In genomic region chr14:30284808-30285207, GRCh38 we compare ENCODE assay signal across 28 cellular contexts.
"Had no signal": no experiment of that assay in that cellular context is flagged by ENCODE, and none has a peak within 500 bp of the region (broad histone marks: within the 10 kb centered on the region; RNA-seq: fewer than 3 reads in every experiment).

No MANE protein-coding gene starts in this region.

- H3K4me1 ChIP-seq: colonic mucosa, esophagus muscularis mucosa, esophagus squamous epithelium, foreskin keratinocyte, gastrocnemius medialis, gastroesophageal sphincter, heart left ventricle, heart right ventricle had no signal

- H3K27ac ChIP-seq: colonic mucosa, coronary artery, dorsolateral prefrontal cortex, epithelial cell of prostate, esophagus muscularis mucosa, esophagus squamous epithelium, foreskin keratinocyte, gastrocnemius medialis, gastroesophageal sphincter, heart left ventricle, heart right ventricle had no signal

- DNase-seq: colonic mucosa; cortex of kidney; dermis blood vessel endothelial cell; dorsolateral prefrontal cortex; effector CD4-positive, alpha-beta T cell; effector CD8-positive, alpha-beta T cell; effector memory CD4-positive, alpha-beta T cell; effector memory CD8-positive, alpha-beta T cell; endodermal cell; erythroblast; esophagus squamous epithelium; foreskin fibroblast; foreskin keratinocyte; foreskin melanocyte; gastrocnemius medialis; glutamatergic neuron; head of caudate nucleus; heart left ventricle; heart right ventricle had no signal

- FAIRE-seq: colon, endometrium, endothelial cell of umbilical vein, frontal cortex had no signal

- H3K27me3 ChIP-seq: colonic mucosa, dorsolateral prefrontal cortex, esophagus muscularis mucosa, esophagus squamous epithelium, foreskin keratinocyte, gastrocnemius medialis, gastroesophageal sphincter, heart left ventricle, heart right ventricle had no signal

- H3K9me3 ChIP-seq: colonic mucosa, esophagus muscularis mucosa, esophagus squamous epithelium, gastrocnemius medialis, gastroesophageal sphincter had no signal

- H3K4me3 ChIP-seq: colonic mucosa, coronary artery, dorsolateral prefrontal cortex, esophagus muscularis mucosa, esophagus squamous epithelium, gastrocnemius medialis, gastroesophageal sphincter, heart left ventricle, heart right ventricle had no signal

- H3K36me3 ChIP-seq: colonic mucosa, esophagus muscularis mucosa, esophagus squamous epithelium, gastrocnemius medialis, gastroesophageal sphincter, heart left ventricle, heart right ventricle had no signal

- ATAC-seq: effector memory CD8-positive, alpha-beta T cell; esophagus mucosa; foreskin keratinocyte; gastrocnemius medialis; gastroesophageal sphincter; heart left ventricle; heart right ventricle had no signal
